ENCODE assay signal across 32 cellular contexts in genomic region chr6:108751851-108752732, GRCh38.
DNase-seq lines count a peak whose midpoint lies in the region; ATAC-seq and TF ChIP-seq lines count a peak whose summit lies in the region.
"Had no signal": no experiment of that assay in that cellular context is flagged by ENCODE, and none has a peak within 500 bp of the region (broad histone marks: within the 10 kb centered on the region; RNA-seq: fewer than 3 reads in every experiment).

No MANE protein-coding gene starts in this region.

- peak; percentile 39 for DNase-seq in activated CD8-positive, alpha-beta memory T cell treated with anti-CD3 and anti-CD28 coated beads, Interleukin-2, amount 50 U/mL, for 48 hours
- no peak for DNase-seq in activated CD8-positive, alpha-beta memory T cell treated with anti-CD3 and anti-CD28 coated beads, Interleukin-2, amount 10 ng/mL, durations not matched to agents 7 days and 5 days
- no peak for DNase-seq in Panc1 (ENCODE audit: low read depth, low spot score)
- peak; percentile 85 for DNase-seq in left lobe of liver (ENCODE audit: low spot score)
- peak; percentile 84 for DNase-seq in testis
- DNase-seq in stimulated activated CD4-positive, alpha-beta T cell treated with anti-CD3 and anti-CD28 coated beads, Interleukin-12 subunit alpha, Interleukin-12 subunit beta, amount 100 ng/mL, for 4 hours, result no peak
- DNase-seq in activated CD4-positive, alpha-beta T cell treated with anti-CD3 and anti-CD28 coated beads, Interleukin-2, amount 50 U/mL, for 4 hours, result no peak
- DNase-seq: activated CD4-positive, alpha-beta T cell treated with anti-CD3 and anti-CD28 coated beads, Interleukin-2, amount 10 ng/mL, durations not matched to agents 24 days and 14 days; activated naive CD4-positive, alpha-beta T cell treated with anti-CD3 and anti-CD28 coated beads, Interleukin-2, amount 50 U/mL, for 16 hours; CD8-positive, alpha-beta memory T cell; esophagus squamous epithelium; foreskin melanocyte; GOT3; left colon; mesendoderm; NCI-H1105; NCI-H187 treated with DMSO at 0.1 percent for 48 hours; NK-92 treated with Interleukin-12 subunit alpha and Interleukin-12 subunit beta, amount 100 ng/mL, for 24 hours; PC-9; SHP77; tibial artery had no signal

- no TSS peak for BruUV-seq in Panc1 (replicated peaks; lab: Mats Ljungman, UMichigan)

- H3K9me3 ChIP-seq in Panc1 (ENCODE audit: control insufficient read depth, insufficient read depth, low read depth, low read length) (no peaks in the 10 kb centered on the region), testis (no peaks in the 10 kb centered on the region)
- H3K9me3 ChIP-seq: A549, esophagus squamous epithelium, prostate gland, tibial artery had no signal

- no peak for TF ChIP-seq POLR2A in testis (IDR thresholded peaks at IDR 0.05)

- H3K4me1 ChIP-seq in Panc1 (ENCODE audit: control insufficient read depth, insufficient read depth, low read length), result no peaks in the 10 kb centered on the region
- peaks cover 22% of the 10 kb centered on the region for H3K4me1 ChIP-seq in testis
- H3K4me1 ChIP-seq: A549, prostate gland had no signal

- no peak overlapping the region for H3K27ac Mint-ChIP-seq in activated CD8-positive, alpha-beta memory T cell treated with anti-CD3 and anti-CD28 coated beads, Interleukin-2, amount 10 ng/mL, durations not matched to agents 7 days and 5 days
- H3K27ac Mint-ChIP-seq: activated CD4-positive, alpha-beta T cell treated with anti-CD3 and anti-CD28 coated beads, Interleukin-2, amount 10 ng/mL, durations not matched to agents 24 days and 14 days; activated T-helper 1 cell treated with anti-CD3 and anti-CD28 coated beads, Interleukin-12 subunit alpha, Interleukin-12 subunit beta, Interleukin-2, Interleukin-4 antibody, amounts not matched to agents 30 ng/mL and 10 ng/mL and 1 ng/mL, durations not matched to agents 14 hours and 24 hours and 36 hours; B cell; CD8-positive, alpha-beta memory T cell; dendritic cell treated with granulocyte-macrophage colony-stimulating factor and Interleukin-4, amounts not matched to agents 40 ng/mL and 50 ng/mL, for 4 days; IgD-negative memory B cell; stimulated activated naive CD8-positive, alpha-beta T cell treated with anti-CD3 and anti-CD28 coated beads, Interleukin-15, Interleukin-2, amounts not matched to agents 100 ng/mL and 50 ng/mL, for 24 hours; T-helper 2 cell treated with Interferon-gamma antibody and Interleukin-4, amounts not matched to agents 5 μg/mL and 100 μg/mL, for 36 hours had no signal

- H3K36me3 ChIP-seq in Panc1 (ENCODE audit: control insufficient read depth, insufficient read depth, low read length) (no peaks in the 10 kb centered on the region), testis (ENCODE audit: low read depth, missing control alignments) (no peaks in the 10 kb centered on the region)
- H3K36me3 ChIP-seq: cardiac muscle cell, esophagus squamous epithelium, prostate gland, tibial artery had no signal

- H3K4me3 ChIP-seq in Panc1 (ENCODE audit: low read depth in 2 of 2, low read length in 2 of 2) (no peak overlapping the region), testis (no peak overlapping the region)
- H3K4me3 ChIP-seq: A549, cardiac muscle cell, esophagus squamous epithelium, hepatocyte, PC-9, prostate gland, tibial artery had no signal

- H3K27ac ChIP-seq in Panc1 (ENCODE audit: low read length) (no peak overlapping the region), testis (no peak overlapping the region)
- H3K27ac ChIP-seq: A549, cardiac muscle cell, esophagus squamous epithelium, hepatocyte, PC-9, prostate gland, tibial artery had no signal

- peaks cover 6% of the 10 kb centered on the region for H3K4me1 Mint-ChIP-seq in activated CD8-positive, alpha-beta memory T cell treated with anti-CD3 and anti-CD28 coated beads, Interleukin-2, amount 10 ng/mL, durations not matched to agents 7 days and 5 days
- H3K4me1 Mint-ChIP-seq: activated CD4-positive, alpha-beta T cell treated with anti-CD3 and anti-CD28 coated beads, Interleukin-2, amount 10 ng/mL, durations not matched to agents 24 days and 14 days; B cell; CD8-positive, alpha-beta memory T cell had no signal

- H3K27me3 ChIP-seq in Panc1 (ENCODE audit: control insufficient read depth, insufficient read depth, low read length) (peaks cover 27% of the 10 kb centered on the region), testis (no peaks in the 10 kb centered on the region)
- H3K27me3 ChIP-seq: esophagus squamous epithelium, hepatocyte, tibial artery had no signal

- no peaks in the 10 kb centered on the region for H3K9me3 Mint-ChIP-seq in activated CD8-positive, alpha-beta memory T cell treated with anti-CD3 and anti-CD28 coated beads, Interleukin-2, amount 10 ng/mL, durations not matched to agents 7 days and 5 days (ENCODE audit: low read depth)
- H3K9me3 Mint-ChIP-seq: activated CD4-positive, alpha-beta T cell treated with anti-CD3 and anti-CD28 coated beads, Interleukin-2, amount 10 ng/mL, durations not matched to agents 24 days and 14 days; activated T-helper 1 cell treated with anti-CD3 and anti-CD28 coated beads, Interleukin-12 subunit alpha, Interleukin-12 subunit beta, Interleukin-2, Interleukin-4 antibody, amounts not matched to agents 30 ng/mL and 10 ng/mL and 1 ng/mL, durations not matched to agents 14 hours and 24 hours and 36 hours; CD8-positive, alpha-beta memory T cell; dendritic cell treated with granulocyte-macrophage colony-stimulating factor and Interleukin-4, amounts not matched to agents 40 ng/mL and 50 ng/mL, for 4 days; IgD-negative memory B cell; stimulated activated naive CD8-positive, alpha-beta T cell treated with anti-CD3 and anti-CD28 coated beads, Interleukin-15, Interleukin-2, amounts not matched to agents 100 ng/mL and 50 ng/mL, for 24 hours; T-helper 2 cell treated with Interferon-gamma antibody and Interleukin-4, amounts not matched to agents 5 μg/mL and 100 μg/mL, for 36 hours had no signal

- in situ Hi-C loops in Panc1 (cut with HindIII; ENCODE audit: low pct_unique_long_range_greater_than_20kb, low sequenced_read_pairs), result no loop called here

- 32 to 62% methylated on average over 5 of the region's 5 CpGs for WGBS in testis, 2 donors

- ATAC-seq in activated CD8-positive, alpha-beta memory T cell treated with anti-CD3 and anti-CD28 coated beads, Interleukin-2, amount 10 ng/mL, durations not matched to agents 7 days and 5 days, result no peak
- peak; percentile 31; the same call in 1 of the 2 replicates for ATAC-seq in Panc1
- peak; percentile 92 for ATAC-seq in left lobe of liver
- ATAC-seq in HG02885 (IDR thresholded peaks at IDR 0.05; ENCODE audit: poor library complexity, unreplicated experiment), result no peak
- ATAC-seq: A549 had no signal

- H3K36me3 Mint-ChIP-seq in activated CD8-positive, alpha-beta memory T cell treated with anti-CD3 and anti-CD28 coated beads, Interleukin-2, amount 10 ng/mL, durations not matched to agents 7 days and 5 days, result no peaks in the 10 kb centered on the region

- TF ChIP-seq CTCF in Panc1 (IDR thresholded peaks at IDR 0.05) (no peak), testis (IDR thresholded peaks at IDR 0.05) (no peak)

- CTCF ChIA-PET in activated CD8-positive, alpha-beta memory T cell treated with anti-CD3 and anti-CD28 coated beads, Interleukin-2, amount 10 ng/mL, durations not matched to agents 7 days and 5 days (lab: Charles Lee), result no interaction called here
- CTCF ChIA-PET in Panc1 (lab: Charles Lee), result no interaction called here

- intact Hi-C loops in Panc1 (cut with micrococcal nuclease; ENCODE audit: unreplicated experiment) (no loop called here), testis (cut with DNase I; ENCODE audit: low total_unique reads) (no loop called here)

- POLR2A ChIA-PET in Panc1 (lab: Charles Lee), result no interaction called here

- H3K27me3 Mint-ChIP-seq in activated CD8-positive, alpha-beta memory T cell treated with anti-CD3 and anti-CD28 coated beads, Interleukin-2, amount 10 ng/mL, durations not matched to agents 7 days and 5 days, result peaks cover 23% of the 10 kb centered on the region
- H3K27me3 Mint-ChIP-seq: stimulated activated naive CD8-positive, alpha-beta T cell treated with anti-CD3 and anti-CD28 coated beads, Interleukin-15, Interleukin-2, amounts not matched to agents 100 ng/mL and 50 ng/mL, for 24 hours had no signal

- no peak overlapping the region for H3K4me3 Mint-ChIP-seq in activated CD8-positive, alpha-beta memory T cell treated with anti-CD3 and anti-CD28 coated beads, Interleukin-2, amount 10 ng/mL, durations not matched to agents 7 days and 5 days
- H3K4me3 Mint-ChIP-seq: activated CD4-positive, alpha-beta T cell treated with anti-CD3 and anti-CD28 coated beads, Interleukin-2, amount 10 ng/mL, durations not matched to agents 24 days and 14 days; activated T-helper 1 cell treated with anti-CD3 and anti-CD28 coated beads, Interleukin-12 subunit alpha, Interleukin-12 subunit beta, Interleukin-2, Interleukin-4 antibody, amounts not matched to agents 30 ng/mL and 10 ng/mL and 1 ng/mL, durations not matched to agents 14 hours and 24 hours and 36 hours; B cell; CD8-positive, alpha-beta memory T cell; dendritic cell treated with granulocyte-macrophage colony-stimulating factor and Interleukin-4, amounts not matched to agents 40 ng/mL and 50 ng/mL, for 4 days; IgD-negative memory B cell; stimulated activated naive CD8-positive, alpha-beta T cell treated with anti-CD3 and anti-CD28 coated beads, Interleukin-15, Interleukin-2, amounts not matched to agents 100 ng/mL and 50 ng/mL, for 24 hours; T-helper 2 cell treated with Interferon-gamma antibody and Interleukin-4, amounts not matched to agents 5 μg/mL and 100 μg/mL, for 36 hours had no signal

Comparison
In these comparisons a context has a peak if more than half of its experiments do, and no peak if none do; other contexts are left out.
1. DNase-seq: peak in activated CD8-positive, alpha-beta memory T cell treated with anti-CD3 and anti-CD28 coated beads, Interleukin-2, amount 50 U/mL, for 48 hours (single experiment), left lobe of liver (single experiment) and testis (single experiment); none in activated CD8-positive, alpha-beta memory T cell treated with anti-CD3 and anti-CD28 coated beads, Interleukin-2, amount 10 ng/mL, durations not matched to agents 7 days and 5 days (single experiment), Panc1 (single experiment), stimulated activated CD4-positive, alpha-beta T cell treated with anti-CD3 and anti-CD28 coated beads, Interleukin-12 subunit alpha, Interleukin-12 subunit beta, amount 100 ng/mL, for 4 hours (single experiment) and activated CD4-positive, alpha-beta T cell treated with anti-CD3 and anti-CD28 coated beads, Interleukin-2, amount 50 U/mL, for 4 hours (0 of 2).
2. ATAC-seq: peak in Panc1 (single experiment) and left lobe of liver (single experiment); none in activated CD8-positive, alpha-beta memory T cell treated with anti-CD3 and anti-CD28 coated beads, Interleukin-2, amount 10 ng/mL, durations not matched to agents 7 days and 5 days (single experiment) and HG02885 (single experiment).